8 cellular contexts compared by ENCODE assay signal in the genomic region with DNA sequence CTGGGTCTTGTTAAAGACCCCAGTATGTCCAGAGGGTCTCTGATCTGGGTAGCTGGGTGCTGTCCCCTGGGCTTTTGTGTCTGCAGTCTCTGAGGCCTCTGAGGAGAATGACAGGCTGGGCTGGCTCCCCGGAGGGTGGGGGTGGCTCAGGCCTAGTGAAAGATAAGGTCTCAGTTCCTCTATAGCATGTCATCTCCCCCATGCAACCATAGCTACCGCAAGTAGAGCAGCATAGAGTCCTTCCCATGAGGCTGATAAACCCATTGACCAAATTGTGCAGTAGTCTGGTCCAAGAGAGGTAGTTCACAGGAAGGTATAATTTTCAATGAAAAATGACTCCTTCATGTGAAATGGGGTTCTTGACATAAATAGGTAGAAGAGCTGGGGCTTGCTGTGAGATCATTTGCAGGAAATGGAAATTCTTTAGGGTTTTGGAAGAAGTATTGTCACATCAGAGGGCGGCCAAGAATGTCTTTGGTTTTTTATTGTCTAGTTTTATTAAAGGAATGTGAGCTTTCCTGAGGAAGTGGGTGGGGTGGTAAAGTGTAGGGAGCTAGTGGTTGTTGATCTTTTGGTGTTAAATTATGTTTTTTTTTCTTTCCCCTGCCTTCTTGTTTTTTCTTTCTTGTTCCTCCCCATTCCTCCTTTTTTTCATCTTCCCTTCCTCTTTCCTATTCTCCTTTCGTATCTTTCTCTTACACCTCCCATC. TPM values are rescaled to one million over a fixed set of nuclear protein-coding genes. Genes with fewer than 3 reads are reported as not detected.
DNase-seq lines count a peak whose midpoint lies in the region; ATAC-seq and TF ChIP-seq lines count a peak whose summit lies in the region.

No MANE protein-coding gene starts in this region.

- no peak for TF ChIP-seq CTCF in natural killer cell (IDR thresholded peaks at IDR 0.05)
- no peak for TF ChIP-seq CTCF in ovary (IDR thresholded peaks at IDR 0.05)

- peak overlapping the region; percentile 77 to 88 for H3K27ac Mint-ChIP-seq in natural killer cell

- 68 to 72% (median 71%) methylated on average over 4 of the region's 4 CpGs for WGBS in ovary, 3 donors

- no peaks in the 10 kb centered on the region for H3K9me3 Mint-ChIP-seq in natural killer cell

- no peaks in the 10 kb centered on the region for H3K27me3 Mint-ChIP-seq in natural killer cell (ENCODE audit: low read depth in 2 of 2)

- peaks cover 0 to 96% (median 22%) of the 10 kb centered on the region in 11 experiments; a peak in 16 of 22 replicates for H4K20me1 ChIP-seq in BLaER1 treated with 17β-estradiol and CSF1 and Interleukin-3, amounts not matched to agents 10 nM and 100 nM

- H3K4me2 ChIP-seq in BLaER1 treated with 17β-estradiol and CSF1 and Interleukin-3, amounts not matched to agents 10 nM and 100 nM: peak overlapping the region; percentile 75 to 97 (median 91)

- peak overlapping the region; percentile 75 for H3K4me3 Mint-ChIP-seq in natural killer cell

- peak overlapping the region in 1 of 10 experiments; percentile 5; a peak in 1 of 20 replicates for H3K4me3 ChIP-seq in BLaER1 treated with 17β-estradiol and CSF1 and Interleukin-3, amounts not matched to agents 10 nM and 100 nM
- no peak overlapping the region for H3K4me3 ChIP-seq in ovary

- H3K36me3 ChIP-seq in BLaER1 treated with 17β-estradiol and CSF1 and Interleukin-3, amounts not matched to agents 10 nM and 100 nM: peaks cover 46 to 82% (median 68%) of the 10 kb centered on the region in 11 experiments
- no peaks in the 10 kb centered on the region for H3K36me3 ChIP-seq in ovary

- H3K36me3 Mint-ChIP-seq in natural killer cell: no peaks in the 10 kb centered on the region

- no peak for TF ChIP-seq POLR2A in ovary (IDR thresholded peaks at IDR 0.05)

- H3K4me1 ChIP-seq in BLaER1 treated with 17β-estradiol and CSF1 and Interleukin-3, amounts not matched to agents 10 nM and 100 nM: peaks cover 61 to 72% (median 65%) of the 10 kb centered on the region in 10 experiments
- H3K4me1 ChIP-seq in ovary (ENCODE audit: insufficient read depth): no peaks in the 10 kb centered on the region

- H3K4me1 Mint-ChIP-seq in natural killer cell: peaks cover 71 to 81% of the 10 kb centered on the region in 2 donors

- TF ChIP-seq EP300 in ovary (IDR thresholded peaks at IDR 0.05): no peak

- DNase-seq in activated T-cell treated with anti-CD3 and anti-CD28 coated beads, Interleukin-2, amount 50 U/mL, for 48 hours: peak; percentile 71 to 77
- DNase-seq in natural killer cell (peak; percentile 31), ovary (no peak), midbrain (lab: John Stamatoyannopoulos, UW) (no peak), anterior cingulate cortex (lab: John Stamatoyannopoulos, UW) (no peak)

- intact Hi-C loops in natural killer cell (cut with micrococcal nuclease) (no loop called here), ovary (cut with DNase I) (no loop called here)

- H3K27ac ChIP-seq in BLaER1 treated with 17β-estradiol and CSF1 and Interleukin-3, amounts not matched to agents 10 nM and 100 nM: peak overlapping the region in 10 of 11 experiments; percentile 14 to 71 (median 44); a peak in 19 of 22 replicates
- no peak overlapping the region for H3K27ac ChIP-seq in ovary

- peak overlapping the region; percentile 7 to 54 (median 38); a peak in 16 of 22 replicates for H3K9ac ChIP-seq in BLaER1 treated with 17β-estradiol and CSF1 and Interleukin-3, amounts not matched to agents 10 nM and 100 nM

- no peaks in the 10 kb centered on the region for H3K9me3 ChIP-seq in BLaER1 treated with 17β-estradiol and CSF1 and Interleukin-3, amounts not matched to agents 10 nM and 100 nM (replicated peaks in 1 of 11)
- H3K9me3 ChIP-seq in ovary: no peaks in the 10 kb centered on the region

- ATAC-seq in GM19438 (IDR thresholded peaks at IDR 0.05; ENCODE audit: low read depth, unreplicated experiment): peak; percentile 82
- ATAC-seq in HG03558 (IDR thresholded peaks at IDR 0.05; ENCODE audit: extremely low read depth, unreplicated experiment): peak; percentile 59
- ATAC-seq in natural killer cell: peak; percentile 67 to 84 (median 81)

- H3K27me3 ChIP-seq in BLaER1 treated with 17β-estradiol and CSF1 and Interleukin-3, amounts not matched to agents 10 nM and 100 nM: no peaks in the 10 kb centered on the region
- no peaks in the 10 kb centered on the region for H3K27me3 ChIP-seq in ovary

RNA-seq across cellular contexts. Expression of a gene that starts 21.0 kb away (rescaled TPM):
- total RNA-seq in natural killer cell: 10 to 100 TPM; 46.3 to 57.3 (median 56.1) TPM
- total RNA-seq in ovary: 10 to 100 TPM in 6 of 7 donors, 1 to 10 TPM in 1; 8.9 to 20.7 (median 17.6) TPM
- 10 to 100 TPM in 1 of 2 donors, 1 to 10 TPM in 1; 8.7 to 18.3 TPM for polyA plus RNA-seq in ovary

RNA-seq across cellular contexts. Expression of a gene that starts 21.0 kb away (rescaled TPM):
- total RNA-seq in natural killer cell: 10 to 100 TPM; 60.7 to 84.7 (median 68.2) TPM
- 10 to 100 TPM; 27.8 to 43.4 (median 37.8) TPM for total RNA-seq in ovary
- 10 to 100 TPM; 35.8 to 42.2 TPM for polyA plus RNA-seq in ovary

RNA-seq across cellular contexts. Expression of a gene that starts 25.4 kb away (rescaled TPM):
- total RNA-seq in natural killer cell: 10 to 100 TPM; 46.6 to 84.9 (median 69.6) TPM
- 10 to 100 TPM in 3 of 7 donors, 1 to 10 TPM in 4; 5.5 to 14.4 (median 9.0) TPM for total RNA-seq in ovary
- 10 to 100 TPM in 1 of 2 donors, 1 to 10 TPM in 1; 3.1 to 11.5 TPM for polyA plus RNA-seq in ovary

RNA-seq across cellular contexts. Expression of a gene that starts 44.6 kb away (rescaled TPM):
- total RNA-seq in natural killer cell: 10 to 100 TPM in 2 of 3 donors, 1 to 10 TPM in 1; 5.6 to 13.0 (median 12.7) TPM
- 10 to 100 TPM in 3 of 7 donors, 1 to 10 TPM in 4; 7.7 to 18.4 (median 9.7) TPM for total RNA-seq in ovary
- polyA plus RNA-seq in ovary: 10 to 100 TPM in 1 of 2 donors, 1 to 10 TPM in 1; 7.3 to 12.4 TPM

RNA-seq across cellular contexts. Expression of a gene that starts 53.8 kb away (rescaled TPM):
- total RNA-seq in natural killer cell: not detected
- 10 to 100 TPM in 1 of 7 donors, 1 to 10 TPM in 4, under 1 TPM in 2; 0.68 to 13.8 (median 2.1) TPM for total RNA-seq in ovary
- polyA plus RNA-seq in ovary: under 1 TPM; 0.17 to 0.44 TPM

Comparison
In these comparisons a context has a peak if more than half of its experiments do, and no peak if none do; other contexts are left out.
1. H3K27ac ChIP-seq: peak in BLaER1 treated with 17β-estradiol and CSF1 and Interleukin-3, amounts not matched to agents 10 nM and 100 nM (10 of 11); none in ovary (0 of 2).
2. DNase-seq: peak in activated T-cell treated with anti-CD3 and anti-CD28 coated beads, Interleukin-2, amount 50 U/mL, for 48 hours (2 of 2) and natural killer cell (single experiment); none in ovary (0 of 5), midbrain (single experiment) and anterior cingulate cortex (0 of 58).
3. Peak in every context shown above with its lines, with median percentiles within 50 percentile points of each other: ATAC-seq.